Comparison of ENCODE assay signal across 1 cellular context in the genomic region with DNA sequence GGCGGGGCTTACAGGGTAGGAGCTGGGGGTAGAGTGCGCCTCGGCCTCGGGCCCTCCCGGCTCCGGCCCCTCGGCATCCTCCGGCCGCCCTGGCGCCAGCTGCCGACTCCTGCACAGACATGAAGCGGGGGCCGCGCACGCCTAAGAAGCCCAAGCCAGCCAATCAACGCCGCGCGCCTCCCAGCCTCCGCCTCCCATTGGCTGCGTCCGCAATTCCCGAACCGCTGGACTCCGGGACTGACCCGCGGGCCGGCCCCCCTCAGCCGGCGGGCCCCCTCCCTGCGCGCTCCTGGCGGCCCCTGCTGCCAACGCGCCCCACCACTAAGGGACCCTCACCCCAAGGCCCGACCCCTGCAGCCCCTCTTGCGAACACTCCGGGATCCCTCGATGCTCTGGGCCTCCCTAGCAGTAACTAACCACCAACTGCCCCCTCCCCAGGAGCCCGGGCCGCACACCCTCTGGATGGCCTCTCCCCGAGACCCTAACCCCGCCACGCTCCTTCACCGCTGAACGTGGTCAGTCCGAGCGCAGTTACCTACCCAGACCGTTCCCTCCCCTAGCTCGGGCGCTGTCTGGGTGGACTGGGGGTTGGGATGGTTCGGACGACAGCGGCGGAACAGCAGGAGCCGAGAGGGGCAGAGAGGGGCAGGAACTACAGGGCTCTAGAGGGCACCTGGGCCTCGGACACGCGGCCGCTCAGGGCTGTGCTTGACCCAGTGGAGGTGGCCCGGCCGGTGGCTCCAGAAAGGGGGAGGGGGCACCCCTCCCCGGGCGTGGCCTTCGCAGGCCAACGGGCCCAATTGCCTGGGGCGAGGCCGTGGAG.
TF ChIP-seq lines count a peak whose summit lies in the region.

No MANE protein-coding gene starts in this region.

TF ChIP-seq in K562, 482 proteins besides CTCF, POLR2A, EP300 and RAD21 (continued from another document and continues in another):
- TF ChIP-seq, protein P1, sequence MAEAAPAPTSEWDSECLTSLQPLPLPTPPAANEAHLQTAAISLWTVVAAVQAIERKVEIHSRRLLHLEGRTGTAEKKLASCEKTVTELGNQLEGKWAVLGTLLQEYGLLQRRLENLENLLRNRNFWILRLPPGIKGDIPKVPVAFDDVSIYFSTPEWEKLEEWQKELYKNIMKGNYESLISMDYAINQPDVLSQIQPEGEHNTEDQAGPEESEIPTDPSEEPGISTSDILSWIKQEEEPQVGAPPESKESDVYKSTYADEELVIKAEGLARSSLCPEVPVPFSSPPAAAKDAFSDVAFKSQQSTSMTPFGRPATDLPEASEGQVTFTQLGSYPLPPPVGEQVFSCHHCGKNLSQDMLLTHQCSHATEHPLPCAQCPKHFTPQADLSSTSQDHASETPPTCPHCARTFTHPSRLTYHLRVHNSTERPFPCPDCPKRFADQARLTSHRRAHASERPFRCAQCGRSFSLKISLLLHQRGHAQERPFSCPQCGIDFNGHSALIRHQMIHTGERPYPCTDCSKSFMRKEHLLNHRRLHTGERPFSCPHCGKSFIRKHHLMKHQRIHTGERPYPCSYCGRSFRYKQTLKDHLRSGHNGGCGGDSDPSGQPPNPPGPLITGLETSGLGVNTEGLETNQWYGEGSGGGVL (CRISPR knock-in tag; IDR thresholded peaks at IDR 0.05): no peak
- TF ChIP-seq LCOR (CRISPR knock-in tag; IDR thresholded peaks at IDR 0.05) (no peak), CBFB (CRISPR knock-in tag; IDR thresholded peaks at IDR 0.05) (no peak), ZKSCAN1 (IDR thresholded peaks at IDR 0.05; ENCODE audit: low read depth, low read length) (no peak), NR3C1 (CRISPR knock-in tag; IDR thresholded peaks at IDR 0.05) (no peak), ZNF354B (CRISPR knock-in tag; IDR thresholded peaks at IDR 0.05) (no peak), BMI1 (IDR thresholded peaks at IDR 0.05; ENCODE audit: low read length) (no peak), HEY1 (CRISPR knock-in tag; IDR thresholded peaks at IDR 0.05; ENCODE audit: borderline replicate concordance) (no peak), MCM7 (IDR thresholded peaks at IDR 0.05) (no peak), ZNF644 (tag; IDR thresholded peaks at IDR 0.05; ENCODE audit: low read depth) (no peak), SETDB1 (IDR thresholded peaks at IDR 0.05; ENCODE audit: low read length) (no peak), DACH1 (IDR thresholded peaks at IDR 0.05; ENCODE audit: partially characterized antibody) (no peak), BDP1 (IDR thresholded peaks at IDR 0.05; ENCODE audit: insufficient read depth, insufficient read length) (no peak), ZNF444 (CRISPR knock-in tag; IDR thresholded peaks at IDR 0.05) (peak; percentile 16; the same call in 1 of the 2 replicates), PHTF2 (CRISPR knock-in tag; IDR thresholded peaks at IDR 0.05) (no peak), RBM34 (IDR thresholded peaks at IDR 0.05; ENCODE audit: borderline replicate concordance, insufficient read depth, low read length) (no peak), NCOA1 (IDR thresholded peaks at IDR 0.05; ENCODE audit: low read depth) (no peak), FUS (optimal IDR thresholded peaks at IDR 0.05; ENCODE audit: low read depth, low read length) (peak; percentile 26), COPS2 (conservative IDR thresholded peaks at IDR 0.05) (no peak), HMGN3 (IDR thresholded peaks at IDR 0.05; ENCODE audit: borderline replicate concordance, extremely low read depth, insufficient read length, low read depth, low read length) (no peak), TCFL5 (CRISPR knock-in tag; conservative IDR thresholded peaks at IDR 0.05) (no peak), ARID2 (IDR thresholded peaks at IDR 0.05) (no peak), POLR2AphosphoS2 (IDR thresholded peaks at IDR 0.05; ENCODE audit: low read length) (no peak), NCOA4 (IDR thresholded peaks at IDR 0.05; ENCODE audit: partially characterized antibody) (no peak), XRCC5 (IDR thresholded peaks at IDR 0.05; ENCODE audit: low read depth, low read length) (peak; percentile 19; the same call in 1 of the 2 replicates), TEAD1 (CRISPR knock-in tag; IDR thresholded peaks at IDR 0.05) (no peak; a peak in 1 of 4 replicates), ZNF311 (CRISPR knock-in tag; IDR thresholded peaks at IDR 0.05) (0 out of 2 replicates have a peak, but pooled peaks have one; percentile 30), LEF1 (IDR thresholded peaks at IDR 0.05) (no peak), SP1 (CRISPR knock-in tag; IDR thresholded peaks at IDR 0.05) (0 out of 2 replicates have a peak, but pooled peaks have one; percentile 7), DPF2 (IDR thresholded peaks at IDR 0.05) (no peak), ZFP1 (CRISPR knock-in tag; IDR thresholded peaks at IDR 0.05) (no peak), SAFB2 (IDR thresholded peaks at IDR 0.05; ENCODE audit: borderline replicate concordance, low read depth, low read length, severe bottlenecking) (no peak), ARHGAP35 (IDR thresholded peaks at IDR 0.05; ENCODE audit: partially characterized antibody) (no peak), ZNF134 (CRISPR knock-in tag; conservative IDR thresholded peaks at IDR 0.05) (no peak), ZNF347 (CRISPR knock-in tag; IDR thresholded peaks at IDR 0.05; ENCODE audit: low read depth) (no peak), BACH1 (tag; IDR thresholded peaks at IDR 0.05) (no peak), ZNF3 (CRISPR knock-in tag; IDR thresholded peaks at IDR 0.05) (no peak), MEIS2 (IDR thresholded peaks at IDR 0.05; ENCODE audit: partially characterized antibody) (no peak), ETV5 (CRISPR knock-in tag; IDR thresholded peaks at IDR 0.05; ENCODE audit: low read depth) (no peak), ZNF436 (CRISPR knock-in tag; IDR thresholded peaks at IDR 0.05) (no peak)
- TF ChIP-seq, protein P2, sequence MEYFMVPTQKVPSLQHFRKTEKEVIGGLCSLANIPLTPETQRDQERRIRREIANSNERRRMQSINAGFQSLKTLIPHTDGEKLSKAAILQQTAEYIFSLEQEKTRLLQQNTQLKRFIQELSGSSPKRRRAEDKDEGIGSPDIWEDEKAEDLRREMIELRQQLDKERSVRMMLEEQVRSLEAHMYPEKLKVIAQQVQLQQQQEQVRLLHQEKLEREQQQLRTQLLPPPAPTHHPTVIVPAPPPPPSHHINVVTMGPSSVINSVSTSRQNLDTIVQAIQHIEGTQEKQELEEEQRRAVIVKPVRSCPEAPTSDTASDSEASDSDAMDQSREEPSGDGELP (CRISPR knock-in tag; IDR thresholded peaks at IDR 0.05; ENCODE audit: borderline replicate concordance): peak; percentile 67
- TF ChIP-seq, protein P3, sequence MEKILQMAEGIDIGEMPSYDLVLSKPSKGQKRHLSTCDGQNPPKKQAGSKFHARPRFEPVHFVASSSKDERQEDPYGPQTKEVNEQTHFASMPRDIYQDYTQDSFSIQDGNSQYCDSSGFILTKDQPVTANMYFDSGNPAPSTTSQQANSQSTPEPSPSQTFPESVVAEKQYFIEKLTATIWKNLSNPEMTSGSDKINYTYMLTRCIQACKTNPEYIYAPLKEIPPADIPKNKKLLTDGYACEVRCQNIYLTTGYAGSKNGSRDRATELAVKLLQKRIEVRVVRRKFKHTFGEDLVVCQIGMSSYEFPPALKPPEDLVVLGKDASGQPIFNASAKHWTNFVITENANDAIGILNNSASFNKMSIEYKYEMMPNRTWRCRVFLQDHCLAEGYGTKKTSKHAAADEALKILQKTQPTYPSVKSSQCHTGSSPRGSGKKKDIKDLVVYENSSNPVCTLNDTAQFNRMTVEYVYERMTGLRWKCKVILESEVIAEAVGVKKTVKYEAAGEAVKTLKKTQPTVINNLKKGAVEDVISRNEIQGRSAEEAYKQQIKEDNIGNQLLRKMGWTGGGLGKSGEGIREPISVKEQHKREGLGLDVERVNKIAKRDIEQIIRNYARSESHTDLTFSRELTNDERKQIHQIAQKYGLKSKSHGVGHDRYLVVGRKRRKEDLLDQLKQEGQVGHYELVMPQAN (IDR thresholded peaks at IDR 0.05; ENCODE audit: borderline replicate concordance): 0 out of 2 replicates have a peak, but pooled peaks have one; percentile 24
- TF ChIP-seq, protein P4, sequence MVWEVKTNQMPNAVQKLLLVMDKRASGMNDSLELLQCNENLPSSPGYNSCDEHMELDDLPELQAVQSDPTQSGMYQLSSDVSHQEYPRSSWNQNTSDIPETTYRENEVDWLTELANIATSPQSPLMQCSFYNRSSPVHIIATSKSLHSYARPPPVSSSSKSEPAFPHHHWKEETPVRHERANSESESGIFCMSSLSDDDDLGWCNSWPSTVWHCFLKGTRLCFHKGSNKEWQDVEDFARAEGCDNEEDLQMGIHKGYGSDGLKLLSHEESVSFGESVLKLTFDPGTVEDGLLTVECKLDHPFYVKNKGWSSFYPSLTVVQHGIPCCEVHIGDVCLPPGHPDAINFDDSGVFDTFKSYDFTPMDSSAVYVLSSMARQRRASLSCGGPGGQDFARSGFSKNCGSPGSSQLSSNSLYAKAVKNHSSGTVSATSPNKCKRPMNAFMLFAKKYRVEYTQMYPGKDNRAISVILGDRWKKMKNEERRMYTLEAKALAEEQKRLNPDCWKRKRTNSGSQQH (CRISPR knock-in tag; IDR thresholded peaks at IDR 0.05): no peak
- TF ChIP-seq, protein P5, sequence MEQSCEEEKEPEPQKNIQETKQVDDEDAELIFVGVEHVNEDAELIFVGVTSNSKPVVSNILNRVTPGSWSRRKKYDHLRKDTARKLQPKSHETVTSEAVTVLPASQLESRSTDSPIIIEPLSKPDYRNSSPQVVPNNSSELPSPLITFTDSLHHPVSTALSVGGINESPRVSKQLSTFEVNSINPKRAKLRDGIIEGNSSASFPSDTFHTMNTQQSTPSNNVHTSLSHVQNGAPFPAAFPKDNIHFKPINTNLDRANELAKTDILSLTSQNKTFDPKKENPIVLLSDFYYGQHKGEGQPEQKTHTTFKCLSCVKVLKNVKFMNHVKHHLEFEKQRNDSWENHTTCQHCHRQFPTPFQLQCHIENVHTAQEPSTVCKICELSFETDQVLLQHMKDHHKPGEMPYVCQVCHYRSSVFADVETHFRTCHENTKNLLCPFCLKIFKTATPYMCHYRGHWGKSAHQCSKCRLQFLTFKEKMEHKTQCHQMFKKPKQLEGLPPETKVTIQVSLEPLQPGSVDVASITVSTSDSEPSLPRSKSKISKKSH (CRISPR knock-in tag; IDR thresholded peaks at IDR 0.05): no peak
- TF ChIP-seq, protein P6, sequence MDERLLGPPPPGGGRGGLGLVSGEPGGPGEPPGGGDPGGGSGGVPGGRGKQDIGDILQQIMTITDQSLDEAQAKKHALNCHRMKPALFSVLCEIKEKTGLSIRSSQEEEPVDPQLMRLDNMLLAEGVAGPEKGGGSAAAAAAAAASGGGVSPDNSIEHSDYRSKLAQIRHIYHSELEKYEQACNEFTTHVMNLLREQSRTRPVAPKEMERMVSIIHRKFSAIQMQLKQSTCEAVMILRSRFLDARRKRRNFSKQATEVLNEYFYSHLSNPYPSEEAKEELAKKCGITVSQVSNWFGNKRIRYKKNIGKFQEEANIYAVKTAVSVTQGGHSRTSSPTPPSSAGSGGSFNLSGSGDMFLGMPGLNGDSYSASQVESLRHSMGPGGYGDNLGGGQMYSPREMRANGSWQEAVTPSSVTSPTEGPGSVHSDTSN (CRISPR knock-in tag; IDR thresholded peaks at IDR 0.05; ENCODE audit: low read depth): no peak
- TF ChIP-seq, protein P6 (tag; conservative IDR thresholded peaks at IDR 0.05; ENCODE audit: low read depth): no peak
- TF ChIP-seq, protein P7, sequence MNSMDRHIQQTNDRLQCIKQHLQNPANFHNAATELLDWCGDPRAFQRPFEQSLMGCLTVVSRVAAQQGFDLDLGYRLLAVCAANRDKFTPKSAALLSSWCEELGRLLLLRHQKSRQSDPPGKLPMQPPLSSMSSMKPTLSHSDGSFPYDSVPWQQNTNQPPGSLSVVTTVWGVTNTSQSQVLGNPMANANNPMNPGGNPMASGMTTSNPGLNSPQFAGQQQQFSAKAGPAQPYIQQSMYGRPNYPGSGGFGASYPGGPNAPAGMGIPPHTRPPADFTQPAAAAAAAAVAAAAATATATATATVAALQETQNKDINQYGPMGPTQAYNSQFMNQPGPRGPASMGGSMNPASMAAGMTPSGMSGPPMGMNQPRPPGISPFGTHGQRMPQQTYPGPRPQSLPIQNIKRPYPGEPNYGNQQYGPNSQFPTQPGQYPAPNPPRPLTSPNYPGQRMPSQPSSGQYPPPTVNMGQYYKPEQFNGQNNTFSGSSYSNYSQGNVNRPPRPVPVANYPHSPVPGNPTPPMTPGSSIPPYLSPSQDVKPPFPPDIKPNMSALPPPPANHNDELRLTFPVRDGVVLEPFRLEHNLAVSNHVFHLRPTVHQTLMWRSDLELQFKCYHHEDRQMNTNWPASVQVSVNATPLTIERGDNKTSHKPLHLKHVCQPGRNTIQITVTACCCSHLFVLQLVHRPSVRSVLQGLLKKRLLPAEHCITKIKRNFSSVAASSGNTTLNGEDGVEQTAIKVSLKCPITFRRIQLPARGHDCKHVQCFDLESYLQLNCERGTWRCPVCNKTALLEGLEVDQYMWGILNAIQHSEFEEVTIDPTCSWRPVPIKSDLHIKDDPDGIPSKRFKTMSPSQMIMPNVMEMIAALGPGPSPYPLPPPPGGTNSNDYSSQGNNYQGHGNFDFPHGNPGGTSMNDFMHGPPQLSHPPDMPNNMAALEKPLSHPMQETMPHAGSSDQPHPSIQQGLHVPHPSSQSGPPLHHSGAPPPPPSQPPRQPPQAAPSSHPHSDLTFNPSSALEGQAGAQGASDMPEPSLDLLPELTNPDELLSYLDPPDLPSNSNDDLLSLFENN (IDR thresholded peaks at IDR 0.05; ENCODE audit: low read depth in 2 of 2, low read length in 2 of 2): no peak
- TF ChIP-seq, protein P8, sequence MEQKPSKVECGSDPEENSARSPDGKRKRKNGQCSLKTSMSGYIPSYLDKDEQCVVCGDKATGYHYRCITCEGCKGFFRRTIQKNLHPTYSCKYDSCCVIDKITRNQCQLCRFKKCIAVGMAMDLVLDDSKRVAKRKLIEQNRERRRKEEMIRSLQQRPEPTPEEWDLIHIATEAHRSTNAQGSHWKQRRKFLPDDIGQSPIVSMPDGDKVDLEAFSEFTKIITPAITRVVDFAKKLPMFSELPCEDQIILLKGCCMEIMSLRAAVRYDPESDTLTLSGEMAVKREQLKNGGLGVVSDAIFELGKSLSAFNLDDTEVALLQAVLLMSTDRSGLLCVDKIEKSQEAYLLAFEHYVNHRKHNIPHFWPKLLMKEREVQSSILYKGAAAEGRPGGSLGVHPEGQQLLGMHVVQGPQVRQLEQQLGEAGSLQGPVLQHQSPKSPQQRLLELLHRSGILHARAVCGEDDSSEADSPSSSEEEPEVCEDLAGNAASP (IDR thresholded peaks at IDR 0.05): no peak
